ENCODE assay signal across 1 cellular context in the genomic region with DNA sequence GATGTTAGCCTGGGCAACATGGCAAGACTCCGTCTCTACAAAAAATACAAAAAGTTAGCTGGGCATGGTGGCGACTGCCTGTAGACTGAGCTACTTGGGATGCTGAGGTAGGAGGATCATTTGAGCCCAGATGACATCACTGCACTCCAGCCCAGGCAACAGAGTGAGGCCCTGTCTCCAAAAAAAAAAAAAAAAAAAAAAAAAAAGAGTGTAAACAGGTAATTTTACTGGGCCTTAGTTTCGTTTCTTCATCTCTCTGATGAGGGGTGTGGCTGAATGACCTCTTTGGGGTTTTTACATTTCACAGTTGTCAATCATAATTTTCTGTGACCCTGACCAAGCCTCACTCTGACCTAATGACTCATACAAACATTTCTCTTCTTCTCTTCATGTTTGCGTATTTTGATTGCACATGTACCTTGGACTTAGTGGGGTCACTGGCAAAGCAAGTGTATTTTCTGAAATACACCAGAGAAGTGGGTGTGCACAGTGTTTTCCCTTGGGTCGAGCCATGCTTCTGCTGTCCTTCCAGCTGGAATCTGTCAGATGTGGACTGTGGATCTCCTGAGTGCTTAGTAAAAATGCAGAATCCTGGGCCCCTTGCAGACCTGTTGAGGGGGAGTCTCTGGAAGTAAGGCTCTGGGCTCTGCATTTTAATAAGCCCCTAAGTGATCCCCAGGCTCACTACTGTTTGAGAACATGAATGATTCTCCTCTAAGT.
TF ChIP-seq lines count a peak whose summit lies in the region.

No MANE protein-coding gene starts in this region.

TF ChIP-seq in K562, 482 proteins besides CTCF, POLR2A, EP300 and RAD21 (continued from another document):
- TF ChIP-seq, protein P1, sequence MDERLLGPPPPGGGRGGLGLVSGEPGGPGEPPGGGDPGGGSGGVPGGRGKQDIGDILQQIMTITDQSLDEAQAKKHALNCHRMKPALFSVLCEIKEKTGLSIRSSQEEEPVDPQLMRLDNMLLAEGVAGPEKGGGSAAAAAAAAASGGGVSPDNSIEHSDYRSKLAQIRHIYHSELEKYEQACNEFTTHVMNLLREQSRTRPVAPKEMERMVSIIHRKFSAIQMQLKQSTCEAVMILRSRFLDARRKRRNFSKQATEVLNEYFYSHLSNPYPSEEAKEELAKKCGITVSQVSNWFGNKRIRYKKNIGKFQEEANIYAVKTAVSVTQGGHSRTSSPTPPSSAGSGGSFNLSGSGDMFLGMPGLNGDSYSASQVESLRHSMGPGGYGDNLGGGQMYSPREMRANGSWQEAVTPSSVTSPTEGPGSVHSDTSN (CRISPR knock-in tag; IDR thresholded peaks at IDR 0.05; ENCODE audit: low read depth) = no peak
- TF ChIP-seq, protein P1 (tag; conservative IDR thresholded peaks at IDR 0.05; ENCODE audit: low read depth) = peak; percentile 59
- TF ChIP-seq, protein P2, sequence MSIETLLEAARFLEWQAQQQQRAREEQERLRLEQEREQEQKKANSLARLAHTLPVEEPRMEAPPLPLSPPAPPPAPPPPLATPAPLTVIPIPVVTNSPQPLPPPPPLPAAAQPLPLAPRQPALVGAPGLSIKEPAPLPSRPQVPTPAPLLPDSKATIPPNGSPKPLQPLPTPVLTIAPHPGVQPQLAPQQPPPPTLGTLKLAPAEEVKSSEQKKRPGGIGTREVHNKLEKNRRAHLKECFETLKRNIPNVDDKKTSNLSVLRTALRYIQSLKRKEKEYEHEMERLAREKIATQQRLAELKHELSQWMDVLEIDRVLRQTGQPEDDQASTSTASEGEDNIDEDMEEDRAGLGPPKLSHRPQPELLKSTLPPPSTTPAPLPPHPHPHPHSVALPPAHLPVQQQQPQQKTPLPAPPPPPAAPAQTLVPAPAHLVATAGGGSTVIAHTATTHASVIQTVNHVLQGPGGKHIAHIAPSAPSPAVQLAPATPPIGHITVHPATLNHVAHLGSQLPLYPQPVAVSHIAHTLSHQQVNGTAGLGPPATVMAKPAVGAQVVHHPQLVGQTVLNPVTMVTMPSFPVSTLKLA (conservative IDR thresholded peaks at IDR 0.05) = 0 out of 4 replicates have a peak, but pooled peaks of 1 of the 2 experiments have one; percentile 36
- TF ChIP-seq, protein P3, sequence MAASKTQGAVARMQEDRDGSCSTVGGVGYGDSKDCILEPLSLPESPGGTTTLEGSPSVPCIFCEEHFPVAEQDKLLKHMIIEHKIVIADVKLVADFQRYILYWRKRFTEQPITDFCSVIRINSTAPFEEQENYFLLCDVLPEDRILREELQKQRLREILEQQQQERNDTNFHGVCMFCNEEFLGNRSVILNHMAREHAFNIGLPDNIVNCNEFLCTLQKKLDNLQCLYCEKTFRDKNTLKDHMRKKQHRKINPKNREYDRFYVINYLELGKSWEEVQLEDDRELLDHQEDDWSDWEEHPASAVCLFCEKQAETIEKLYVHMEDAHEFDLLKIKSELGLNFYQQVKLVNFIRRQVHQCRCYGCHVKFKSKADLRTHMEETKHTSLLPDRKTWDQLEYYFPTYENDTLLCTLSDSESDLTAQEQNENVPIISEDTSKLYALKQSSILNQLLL (CRISPR knock-in tag; IDR thresholded peaks at IDR 0.05; ENCODE audit: borderline replicate concordance) = no peak
- no peak for TF ChIP-seq ZNF239 (CRISPR knock-in tag; IDR thresholded peaks at IDR 0.05)
- no peak for TF ChIP-seq SP1 (CRISPR knock-in tag; IDR thresholded peaks at IDR 0.05)
- TF ChIP-seq ARID1B (IDR thresholded peaks at IDR 0.05) = peak; percentile 36; the same call in 1 of the 2 replicates
- TF ChIP-seq, protein P4, sequence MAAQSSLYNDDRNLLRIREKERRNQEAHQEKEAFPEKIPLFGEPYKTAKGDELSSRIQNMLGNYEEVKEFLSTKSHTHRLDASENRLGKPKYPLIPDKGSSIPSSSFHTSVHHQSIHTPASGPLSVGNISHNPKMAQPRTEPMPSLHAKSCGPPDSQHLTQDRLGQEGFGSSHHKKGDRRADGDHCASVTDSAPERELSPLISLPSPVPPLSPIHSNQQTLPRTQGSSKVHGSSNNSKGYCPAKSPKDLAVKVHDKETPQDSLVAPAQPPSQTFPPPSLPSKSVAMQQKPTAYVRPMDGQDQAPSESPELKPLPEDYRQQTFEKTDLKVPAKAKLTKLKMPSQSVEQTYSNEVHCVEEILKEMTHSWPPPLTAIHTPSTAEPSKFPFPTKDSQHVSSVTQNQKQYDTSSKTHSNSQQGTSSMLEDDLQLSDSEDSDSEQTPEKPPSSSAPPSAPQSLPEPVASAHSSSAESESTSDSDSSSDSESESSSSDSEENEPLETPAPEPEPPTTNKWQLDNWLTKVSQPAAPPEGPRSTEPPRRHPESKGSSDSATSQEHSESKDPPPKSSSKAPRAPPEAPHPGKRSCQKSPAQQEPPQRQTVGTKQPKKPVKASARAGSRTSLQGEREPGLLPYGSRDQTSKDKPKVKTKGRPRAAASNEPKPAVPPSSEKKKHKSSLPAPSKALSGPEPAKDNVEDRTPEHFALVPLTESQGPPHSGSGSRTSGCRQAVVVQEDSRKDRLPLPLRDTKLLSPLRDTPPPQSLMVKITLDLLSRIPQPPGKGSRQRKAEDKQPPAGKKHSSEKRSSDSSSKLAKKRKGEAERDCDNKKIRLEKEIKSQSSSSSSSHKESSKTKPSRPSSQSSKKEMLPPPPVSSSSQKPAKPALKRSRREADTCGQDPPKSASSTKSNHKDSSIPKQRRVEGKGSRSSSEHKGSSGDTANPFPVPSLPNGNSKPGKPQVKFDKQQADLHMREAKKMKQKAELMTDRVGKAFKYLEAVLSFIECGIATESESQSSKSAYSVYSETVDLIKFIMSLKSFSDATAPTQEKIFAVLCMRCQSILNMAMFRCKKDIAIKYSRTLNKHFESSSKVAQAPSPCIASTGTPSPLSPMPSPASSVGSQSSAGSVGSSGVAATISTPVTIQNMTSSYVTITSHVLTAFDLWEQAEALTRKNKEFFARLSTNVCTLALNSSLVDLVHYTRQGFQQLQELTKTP (IDR thresholded peaks at IDR 0.05; ENCODE audit: low read depth in 1 of 2, partially characterized antibody in 2 of 2) = no peak
- TF ChIP-seq, protein P5, sequence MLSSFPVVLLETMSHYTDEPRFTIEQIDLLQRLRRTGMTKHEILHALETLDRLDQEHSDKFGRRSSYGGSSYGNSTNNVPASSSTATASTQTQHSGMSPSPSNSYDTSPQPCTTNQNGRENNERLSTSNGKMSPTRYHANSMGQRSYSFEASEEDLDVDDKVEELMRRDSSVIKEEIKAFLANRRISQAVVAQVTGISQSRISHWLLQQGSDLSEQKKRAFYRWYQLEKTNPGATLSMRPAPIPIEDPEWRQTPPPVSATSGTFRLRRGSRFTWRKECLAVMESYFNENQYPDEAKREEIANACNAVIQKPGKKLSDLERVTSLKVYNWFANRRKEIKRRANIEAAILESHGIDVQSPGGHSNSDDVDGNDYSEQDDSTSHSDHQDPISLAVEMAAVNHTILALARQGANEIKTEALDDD (IDR thresholded peaks at IDR 0.05) = no peak
- TF ChIP-seq, protein P6, sequence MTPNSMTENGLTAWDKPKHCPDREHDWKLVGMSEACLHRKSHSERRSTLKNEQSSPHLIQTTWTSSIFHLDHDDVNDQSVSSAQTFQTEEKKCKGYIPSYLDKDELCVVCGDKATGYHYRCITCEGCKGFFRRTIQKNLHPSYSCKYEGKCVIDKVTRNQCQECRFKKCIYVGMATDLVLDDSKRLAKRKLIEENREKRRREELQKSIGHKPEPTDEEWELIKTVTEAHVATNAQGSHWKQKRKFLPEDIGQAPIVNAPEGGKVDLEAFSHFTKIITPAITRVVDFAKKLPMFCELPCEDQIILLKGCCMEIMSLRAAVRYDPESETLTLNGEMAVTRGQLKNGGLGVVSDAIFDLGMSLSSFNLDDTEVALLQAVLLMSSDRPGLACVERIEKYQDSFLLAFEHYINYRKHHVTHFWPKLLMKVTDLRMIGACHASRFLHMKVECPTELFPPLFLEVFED (CRISPR knock-in tag; conservative IDR thresholded peaks at IDR 0.05) = no peak
- no peak for TF ChIP-seq NR2C2 (CRISPR knock-in tag; IDR thresholded peaks at IDR 0.05)
- peak; percentile 79 for TF ChIP-seq NR2C2 (tag; IDR thresholded peaks at IDR 0.05)
- 0 out of 2 replicates have a peak, but pooled peaks have one; percentile 35 for TF ChIP-seq FOXK1 (CRISPR knock-in tag; IDR thresholded peaks at IDR 0.05; ENCODE audit: borderline replicate concordance)
- TF ChIP-seq, protein P7, sequence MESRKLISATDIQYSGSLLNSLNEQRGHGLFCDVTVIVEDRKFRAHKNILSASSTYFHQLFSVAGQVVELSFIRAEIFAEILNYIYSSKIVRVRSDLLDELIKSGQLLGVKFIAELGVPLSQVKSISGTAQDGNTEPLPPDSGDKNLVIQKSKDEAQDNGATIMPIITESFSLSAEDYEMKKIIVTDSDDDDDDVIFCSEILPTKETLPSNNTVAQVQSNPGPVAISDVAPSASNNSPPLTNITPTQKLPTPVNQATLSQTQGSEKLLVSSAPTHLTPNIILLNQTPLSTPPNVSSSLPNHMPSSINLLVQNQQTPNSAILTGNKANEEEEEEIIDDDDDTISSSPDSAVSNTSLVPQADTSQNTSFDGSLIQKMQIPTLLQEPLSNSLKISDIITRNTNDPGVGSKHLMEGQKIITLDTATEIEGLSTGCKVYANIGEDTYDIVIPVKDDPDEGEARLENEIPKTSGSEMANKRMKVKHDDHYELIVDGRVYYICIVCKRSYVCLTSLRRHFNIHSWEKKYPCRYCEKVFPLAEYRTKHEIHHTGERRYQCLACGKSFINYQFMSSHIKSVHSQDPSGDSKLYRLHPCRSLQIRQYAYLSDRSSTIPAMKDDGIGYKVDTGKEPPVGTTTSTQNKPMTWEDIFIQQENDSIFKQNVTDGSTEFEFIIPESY (CRISPR knock-in tag; IDR thresholded peaks at IDR 0.05) = peak; percentile 23; the same call in 1 of the 2 replicates
- TF ChIP-seq ZNF23 (CRISPR knock-in tag; IDR thresholded peaks at IDR 0.05) = no peak
- TF ChIP-seq ZNF175 (CRISPR knock-in tag; IDR thresholded peaks at IDR 0.05; ENCODE audit: low read depth) = no peak
- peak; percentile 73 for TF ChIP-seq CEBPG (CRISPR knock-in tag; IDR thresholded peaks at IDR 0.05)
- no peak; a peak in 1 of 4 replicates for TF ChIP-seq CEBPG (tag; conservative IDR thresholded peaks at IDR 0.05 in 1 of 2, IDR thresholded peaks at IDR 0.05 in 1 of 2)
- TF ChIP-seq SMARCE1 (IDR thresholded peaks at IDR 0.05) = peak; percentile 18; the same call in 1 of the 2 replicates
- peak; percentile 79 for TF ChIP-seq MEIS2 (IDR thresholded peaks at IDR 0.05; ENCODE audit: partially characterized antibody)
- no peak for TF ChIP-seq RBM15 (IDR thresholded peaks at IDR 0.05; ENCODE audit: insufficient read depth, low read length)
- TF ChIP-seq ZNF408 (CRISPR knock-in tag; IDR thresholded peaks at IDR 0.05; ENCODE audit: low read depth) = no peak
- peak; percentile 87 for TF ChIP-seq ZNF384 (IDR thresholded peaks at IDR 0.05; ENCODE audit: low read depth, low read length)
- no peak for TF ChIP-seq ZKSCAN3 (CRISPR knock-in tag; IDR thresholded peaks at IDR 0.05)
- peak; percentile 71 for TF ChIP-seq ATF7 (IDR thresholded peaks at IDR 0.05)
- TF ChIP-seq FOS (IDR thresholded peaks at IDR 0.05; ENCODE audit: extremely low read depth, insufficient read length) = peak; percentile 6
- TF ChIP-seq EHMT2 (IDR thresholded peaks at IDR 0.05) = no peak
- no peak for TF ChIP-seq TBL1XR1 (IDR thresholded peaks at IDR 0.05; ENCODE audit: low read length in 2 of 2)
- peak; percentile 90 for TF ChIP-seq JUND (IDR thresholded peaks at IDR 0.05; ENCODE audit: borderline replicate concordance, low read depth, low read length)
- TF ChIP-seq JUND (tag; IDR thresholded peaks at IDR 0.05; ENCODE audit: borderline replicate concordance, low read depth, low read length) = peak; percentile 74; the same call in 2 of the 3 replicates
- no peak for TF ChIP-seq NEUROD1 (IDR thresholded peaks at IDR 0.05; ENCODE audit: borderline replicate concordance, low read depth, low read length, partially characterized antibody)
- 0 out of 2 replicates have a peak, but pooled peaks have one; percentile 19 for TF ChIP-seq ZSCAN29 (IDR thresholded peaks at IDR 0.05)
- peak; percentile 80 for TF ChIP-seq JUN (IDR thresholded peaks at IDR 0.05; ENCODE audit: borderline replicate concordance, low read depth, low read length)
- TF ChIP-seq JUN (CRISPR knock-in tag; IDR thresholded peaks at IDR 0.05; ENCODE audit: borderline replicate concordance) = no peak
- TF ChIP-seq FOSL1 (tag; conservative IDR thresholded peaks at IDR 0.05) = peak; percentile 83
- TF ChIP-seq, protein P8, sequence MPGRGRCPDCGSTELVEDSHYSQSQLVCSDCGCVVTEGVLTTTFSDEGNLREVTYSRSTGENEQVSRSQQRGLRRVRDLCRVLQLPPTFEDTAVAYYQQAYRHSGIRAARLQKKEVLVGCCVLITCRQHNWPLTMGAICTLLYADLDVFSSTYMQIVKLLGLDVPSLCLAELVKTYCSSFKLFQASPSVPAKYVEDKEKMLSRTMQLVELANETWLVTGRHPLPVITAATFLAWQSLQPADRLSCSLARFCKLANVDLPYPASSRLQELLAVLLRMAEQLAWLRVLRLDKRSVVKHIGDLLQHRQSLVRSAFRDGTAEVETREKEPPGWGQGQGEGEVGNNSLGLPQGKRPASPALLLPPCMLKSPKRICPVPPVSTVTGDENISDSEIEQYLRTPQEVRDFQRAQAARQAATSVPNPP (IDR thresholded peaks at IDR 0.05; ENCODE audit: borderline replicate concordance, insufficient read depth, insufficient read length) = no peak
- TF ChIP-seq, protein P9, sequence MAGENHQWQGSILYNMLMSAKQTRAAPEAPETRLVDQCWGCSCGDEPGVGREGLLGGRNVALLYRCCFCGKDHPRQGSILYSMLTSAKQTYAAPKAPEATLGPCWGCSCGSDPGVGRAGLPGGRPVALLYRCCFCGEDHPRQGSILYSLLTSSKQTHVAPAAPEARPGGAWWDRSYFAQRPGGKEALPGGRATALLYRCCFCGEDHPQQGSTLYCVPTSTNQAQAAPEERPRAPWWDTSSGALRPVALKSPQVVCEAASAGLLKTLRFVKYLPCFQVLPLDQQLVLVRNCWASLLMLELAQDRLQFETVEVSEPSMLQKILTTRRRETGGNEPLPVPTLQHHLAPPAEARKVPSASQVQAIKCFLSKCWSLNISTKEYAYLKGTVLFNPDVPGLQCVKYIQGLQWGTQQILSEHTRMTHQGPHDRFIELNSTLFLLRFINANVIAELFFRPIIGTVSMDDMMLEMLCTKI (IDR thresholded peaks at IDR 0.05; ENCODE audit: partially characterized antibody) = no peak
- TF ChIP-seq FOXK2 (conservative IDR thresholded peaks at IDR 0.05 in 1 of 2, IDR thresholded peaks at IDR 0.05 in 1 of 2; ENCODE audit: low read depth in 2 of 2) = peak in 1 of 2 experiments; percentile 60; a peak in 1 of 4 replicates
- peak; percentile 68 for TF ChIP-seq NR2C1 (IDR thresholded peaks at IDR 0.05)
- peak; percentile 82 for TF ChIP-seq NR2C1 (tag; IDR thresholded peaks at IDR 0.05)
- TF ChIP-seq, protein P10, sequence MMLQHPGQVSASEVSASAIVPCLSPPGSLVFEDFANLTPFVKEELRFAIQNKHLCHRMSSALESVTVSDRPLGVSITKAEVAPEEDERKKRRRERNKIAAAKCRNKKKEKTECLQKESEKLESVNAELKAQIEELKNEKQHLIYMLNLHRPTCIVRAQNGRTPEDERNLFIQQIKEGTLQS (IDR thresholded peaks at IDR 0.05) = peak; percentile 90
- TF ChIP-seq, protein P10 (CRISPR knock-in tag; conservative IDR thresholded peaks at IDR 0.05) = no peak
TF ChIP-seq in K562: peak in this region for 22.
